In the genomic region with DNA sequence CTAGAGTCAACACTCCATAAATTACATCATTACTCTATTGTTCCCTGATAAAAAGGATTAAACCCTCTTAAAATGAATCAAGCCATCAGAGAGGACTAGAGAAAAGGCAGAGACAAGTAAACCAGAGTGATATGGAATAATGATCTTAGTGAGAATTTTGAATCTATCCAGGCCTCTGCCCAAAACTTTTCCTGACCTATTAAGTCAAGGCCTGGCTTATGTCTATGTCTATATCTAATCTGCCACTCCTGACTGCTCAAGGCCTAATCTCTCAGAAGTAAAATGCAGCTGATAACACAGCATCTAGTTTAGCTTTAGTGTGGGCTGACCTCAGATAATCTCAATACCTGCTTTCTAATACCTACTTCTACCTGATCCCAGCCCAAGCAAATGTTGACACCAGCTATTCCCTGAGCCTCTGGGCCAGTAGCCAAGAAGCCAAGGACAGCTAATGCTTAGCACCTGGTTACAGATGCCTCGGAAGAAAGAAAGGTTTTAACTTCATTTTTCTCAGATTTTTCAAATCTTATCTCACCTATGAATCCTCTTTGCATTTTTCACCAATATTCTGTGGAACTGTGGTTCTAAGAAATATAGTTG, we compare ENCODE assay signal across 14 cellular contexts.
"Had no signal": no experiment of that assay in that cellular context is flagged by ENCODE, and none has a peak within 500 bp of the region (broad histone marks: within the 10 kb centered on the region; RNA-seq: fewer than 3 reads in every experiment).

No MANE protein-coding gene starts in this region.

- H3K4me3 Mint-ChIP-seq: activated naive CD8-positive, alpha-beta T cell treated with anti-CD3 and anti-CD28 coated beads, Interleukin-2, amount 50 U/mL, for 24 hours; naive thymus-derived CD4-positive, alpha-beta T cell; stimulated activated effector memory CD8-positive, alpha-beta T cell treated with anti-CD3 and anti-CD28 coated beads, Interleukin-12 subunit alpha, Interleukin-12 subunit beta, amount 100 ng/mL, for 72 hours had no signal

- H3K36me3 ChIP-seq: gastrocnemius medialis, heart left ventricle, tibial artery, vagina had no signal

- H3K4me1 Mint-ChIP-seq: activated naive CD8-positive, alpha-beta T cell treated with anti-CD3 and anti-CD28 coated beads, Interleukin-2, amount 50 U/mL, for 24 hours; naive thymus-derived CD4-positive, alpha-beta T cell; stimulated activated effector memory CD8-positive, alpha-beta T cell treated with anti-CD3 and anti-CD28 coated beads, Interleukin-12 subunit alpha, Interleukin-12 subunit beta, amount 100 ng/mL, for 72 hours had no signal

- H3K27ac ChIP-seq: dorsolateral prefrontal cortex, gastrocnemius medialis, heart left ventricle, parathyroid adenoma, tibial artery, vagina had no signal

- DNase-seq: activated CD4-positive, alpha-beta T cell treated with anti-CD3 and anti-CD28 coated beads, Interleukin-2, amount 50 U/mL, for 1 hour; activated CD4-positive, CD25-positive, alpha-beta regulatory T cell; activated naive CD4-positive, alpha-beta T cell treated with Interleukin-2 at 50 U/mL for 16 hours; activated naive CD8-positive, alpha-beta T cell treated with anti-CD3 and anti-CD28 coated beads, Interleukin-2, amount 50 U/mL, for 24 hours; dorsolateral prefrontal cortex; erythroblast; gastrocnemius medialis; heart left ventricle; left cardiac atrium; naive thymus-derived CD4-positive, alpha-beta T cell; tibial artery had no signal

- H3K27ac Mint-ChIP-seq: activated naive CD8-positive, alpha-beta T cell treated with anti-CD3 and anti-CD28 coated beads, Interleukin-2, amount 50 U/mL, for 24 hours; naive thymus-derived CD4-positive, alpha-beta T cell; stimulated activated effector memory CD8-positive, alpha-beta T cell treated with anti-CD3 and anti-CD28 coated beads, Interleukin-12 subunit alpha, Interleukin-12 subunit beta, amount 100 ng/mL, for 72 hours had no signal

- H3K9me3 ChIP-seq: gastrocnemius medialis had no signal

- H3K27me3 ChIP-seq: dorsolateral prefrontal cortex, gastrocnemius medialis, heart left ventricle, tibial artery, vagina had no signal

- H3K4me1 ChIP-seq: gastrocnemius medialis, heart left ventricle, parathyroid adenoma, tibial artery, vagina had no signal

- H3K27me3 Mint-ChIP-seq: activated naive CD8-positive, alpha-beta T cell treated with anti-CD3 and anti-CD28 coated beads, Interleukin-2, amount 50 U/mL, for 24 hours; naive thymus-derived CD4-positive, alpha-beta T cell had no signal

- H3K36me3 Mint-ChIP-seq: naive thymus-derived CD4-positive, alpha-beta T cell; stimulated activated effector memory CD8-positive, alpha-beta T cell treated with anti-CD3 and anti-CD28 coated beads, Interleukin-12 subunit alpha, Interleukin-12 subunit beta, amount 100 ng/mL, for 72 hours had no signal

- H3K4me3 ChIP-seq: dorsolateral prefrontal cortex, gastrocnemius medialis, heart left ventricle, tibial artery, vagina had no signal

- ATAC-seq: activated naive CD8-positive, alpha-beta T cell treated with anti-CD3 and anti-CD28 coated beads, Interleukin-2, amount 50 U/mL, for 24 hours; gastrocnemius medialis; heart left ventricle; left cardiac atrium; naive thymus-derived CD4-positive, alpha-beta T cell; stimulated activated effector memory CD8-positive, alpha-beta T cell treated with anti-CD3 and anti-CD28 coated beads, Interleukin-12 subunit alpha, Interleukin-12 subunit beta, amount 100 ng/mL, for 72 hours had no signal
